26 cellular contexts compared by ENCODE assay signal in the genomic region with DNA sequence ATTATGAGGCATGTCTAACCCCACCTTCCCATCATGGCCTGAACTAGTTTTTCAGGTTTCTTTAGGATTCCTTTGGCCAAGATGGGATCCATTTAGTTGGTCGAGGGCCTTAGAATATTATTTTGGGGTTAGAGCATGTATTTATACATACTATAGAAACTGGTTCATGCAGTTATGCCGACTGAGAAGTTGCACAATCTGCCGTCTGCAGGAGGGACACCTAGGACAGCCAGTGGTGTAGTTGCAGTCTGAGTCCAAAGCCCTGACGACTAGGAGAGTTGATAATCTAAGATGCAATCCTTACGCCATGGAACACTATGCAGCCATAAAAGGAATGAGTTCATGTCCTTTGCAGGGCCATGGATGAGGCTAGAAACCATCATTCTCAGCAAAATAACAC.
"Had no signal": no experiment of that assay in that cellular context is flagged by ENCODE, and none has a peak within 500 bp of the region (broad histone marks: within the 10 kb centered on the region; RNA-seq: fewer than 3 reads in every experiment).

No MANE protein-coding gene starts in this region.

- H3K4me1 ChIP-seq: esophagus squamous epithelium, gastroesophageal sphincter had no signal

- ATAC-seq: activated CD8-positive, alpha-beta T cell treated with anti-CD3 and anti-CD28 coated beads for 36 hours; activated T-cell treated with anti-CD3 and anti-CD28 coated beads, Interleukin-2, amount 50 U/mL, for 4 hours; activated T-helper 17 cell treated with anti-CD3 and anti-CD28 coated beads, Interleukin-2, amount 50 U/mL, for 72 hours; gastroesophageal sphincter had no signal

- H3K4me1 Mint-ChIP-seq: activated T-helper 17 cell treated with anti-CD3 and anti-CD28 coated beads, Interleukin-2, amount 50 U/mL, for 72 hours; central memory CD8-positive, alpha-beta T cell had no signal

- H3K27me3 ChIP-seq: brain microvascular endothelial cell, dorsolateral prefrontal cortex, esophagus squamous epithelium, gastroesophageal sphincter had no signal

- H3K9me3 Mint-ChIP-seq: dendritic cell treated with granulocyte-macrophage colony-stimulating factor and Interleukin-4, amounts not matched to agents 40 ng/mL and 50 ng/mL, for 4 days had no signal

- H3K36me3 ChIP-seq: brain microvascular endothelial cell, esophagus squamous epithelium, gastroesophageal sphincter had no signal

- DNase-seq: activated CD4-positive, alpha-beta T cell treated with anti-CD3 and anti-CD28 coated beads for 1 hour; activated CD4-positive, alpha-beta T cell treated with anti-CD3 and anti-CD28 coated beads for 48 hours; activated CD4-positive, alpha-beta T cell treated with anti-CD3 and anti-CD28 coated beads, Interleukin-2, amount 50 U/mL, for 1 hour; activated CD4-positive, alpha-beta T cell treated with anti-CD3 and anti-CD28 coated beads, Interleukin-2, amount 50 U/mL, for 48 hours; activated CD8-positive, alpha-beta memory T cell treated with anti-CD3 and anti-CD28 coated beads for 24 hours; activated CD8-positive, alpha-beta T cell treated with anti-CD3 and anti-CD28 coated beads for 36 hours; activated effector memory CD4-positive, alpha-beta T cell treated with Interleukin-2 at 50 U/mL for 16 hours; activated gamma-delta T cell treated with Interleukin-2 at 50 U/mL for 16 hours; activated naive CD4-positive, alpha-beta T cell treated with anti-CD3 and anti-CD28 coated beads, Interleukin-2, amount 50 U/mL, for 16 hours; activated naive CD4-positive, alpha-beta T cell treated with Interleukin-2 at 50 U/mL for 16 hours; activated T-cell treated with anti-CD3 and anti-CD28 coated beads, Interleukin-2, amount 50 U/mL, for 4 hours; amniotic stem cell; anterior cingulate cortex; brain microvascular endothelial cell; dorsolateral prefrontal cortex; effector memory CD4-positive, alpha-beta T cell; esophagus squamous epithelium; foreskin melanocyte; T-helper 2 cell had no signal

- H3K4me3 Mint-ChIP-seq: activated CD8-positive, alpha-beta T cell treated with anti-CD3 and anti-CD28 coated beads for 36 hours; activated naive CD8-positive, alpha-beta T cell; activated T-cell treated with anti-CD3 and anti-CD28 coated beads, Interleukin-2, amount 50 U/mL, for 4 hours; activated T-helper 17 cell treated with anti-CD3 and anti-CD28 coated beads, Interleukin-2, amount 50 U/mL, for 72 hours; central memory CD8-positive, alpha-beta T cell; dendritic cell treated with granulocyte-macrophage colony-stimulating factor and Interleukin-4, amounts not matched to agents 40 ng/mL and 50 ng/mL, for 4 days had no signal

- H3K36me3 Mint-ChIP-seq: activated naive CD8-positive, alpha-beta T cell had no signal

- H3K27ac Mint-ChIP-seq: activated CD8-positive, alpha-beta T cell treated with anti-CD3 and anti-CD28 coated beads for 36 hours; activated naive CD8-positive, alpha-beta T cell; activated T-helper 17 cell treated with anti-CD3 and anti-CD28 coated beads, Interleukin-2, amount 50 U/mL, for 72 hours; dendritic cell treated with granulocyte-macrophage colony-stimulating factor and Interleukin-4, amounts not matched to agents 40 ng/mL and 50 ng/mL, for 4 days had no signal

- H3K27me3 Mint-ChIP-seq: activated CD8-positive, alpha-beta T cell treated with anti-CD3 and anti-CD28 coated beads for 36 hours; activated naive CD8-positive, alpha-beta T cell; activated T-helper 17 cell treated with anti-CD3 and anti-CD28 coated beads, Interleukin-2, amount 50 U/mL, for 72 hours; central memory CD8-positive, alpha-beta T cell; dendritic cell treated with granulocyte-macrophage colony-stimulating factor and Interleukin-4, amounts not matched to agents 40 ng/mL and 50 ng/mL, for 4 days had no signal

- H3K4me3 ChIP-seq: coronary artery, dorsolateral prefrontal cortex, esophagus squamous epithelium, gastroesophageal sphincter had no signal

- H3K27ac ChIP-seq: brain microvascular endothelial cell, coronary artery, dorsolateral prefrontal cortex, epithelial cell of prostate, esophagus squamous epithelium, gastroesophageal sphincter had no signal

- H3K9me3 ChIP-seq: esophagus squamous epithelium, gastroesophageal sphincter had no signal
